Comparison of ENCODE assay signal across 1 cellular context in genomic region chr22:19962246-19962908, GRCh38.
TF ChIP-seq lines count a peak whose summit lies in the region.

No MANE protein-coding gene starts in this region.

TF ChIP-seq in HepG2, 621 proteins besides CTCF, POLR2A, EP300 and RAD21 (continued from another document and continues in another):
- TF ChIP-seq, protein P1, sequence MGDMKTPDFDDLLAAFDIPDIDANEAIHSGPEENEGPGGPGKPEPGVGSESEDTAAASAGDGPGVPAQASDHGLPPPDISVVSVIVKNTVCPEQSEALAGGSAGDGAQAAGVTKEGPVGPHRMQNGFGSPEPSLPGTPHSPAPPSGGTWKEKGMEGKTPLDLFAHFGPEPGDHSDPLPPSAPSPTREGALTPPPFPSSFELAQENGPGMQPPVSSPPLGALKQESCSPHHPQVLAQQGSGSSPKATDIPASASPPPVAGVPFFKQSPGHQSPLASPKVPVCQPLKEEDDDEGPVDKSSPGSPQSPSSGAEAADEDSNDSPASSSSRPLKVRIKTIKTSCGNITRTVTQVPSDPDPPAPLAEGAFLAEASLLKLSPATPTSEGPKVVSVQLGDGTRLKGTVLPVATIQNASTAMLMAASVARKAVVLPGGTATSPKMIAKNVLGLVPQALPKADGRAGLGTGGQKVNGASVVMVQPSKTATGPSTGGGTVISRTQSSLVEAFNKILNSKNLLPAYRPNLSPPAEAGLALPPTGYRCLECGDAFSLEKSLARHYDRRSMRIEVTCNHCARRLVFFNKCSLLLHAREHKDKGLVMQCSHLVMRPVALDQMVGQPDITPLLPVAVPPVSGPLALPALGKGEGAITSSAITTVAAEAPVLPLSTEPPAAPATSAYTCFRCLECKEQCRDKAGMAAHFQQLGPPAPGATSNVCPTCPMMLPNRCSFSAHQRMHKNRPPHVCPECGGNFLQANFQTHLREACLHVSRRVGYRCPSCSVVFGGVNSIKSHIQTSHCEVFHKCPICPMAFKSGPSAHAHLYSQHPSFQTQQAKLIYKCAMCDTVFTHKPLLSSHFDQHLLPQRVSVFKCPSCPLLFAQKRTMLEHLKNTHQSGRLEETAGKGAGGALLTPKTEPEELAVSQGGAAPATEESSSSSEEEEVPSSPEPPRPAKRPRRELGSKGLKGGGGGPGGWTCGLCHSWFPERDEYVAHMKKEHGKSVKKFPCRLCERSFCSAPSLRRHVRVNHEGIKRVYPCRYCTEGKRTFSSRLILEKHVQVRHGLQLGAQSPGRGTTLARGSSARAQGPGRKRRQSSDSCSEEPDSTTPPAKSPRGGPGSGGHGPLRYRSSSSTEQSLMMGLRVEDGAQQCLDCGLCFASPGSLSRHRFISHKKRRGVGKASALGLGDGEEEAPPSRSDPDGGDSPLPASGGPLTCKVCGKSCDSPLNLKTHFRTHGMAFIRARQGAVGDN (CRISPR knock-in tag; IDR thresholded peaks at IDR 0.05) = peak; percentile 85
- TF ChIP-seq SMAD3 (CRISPR knock-in tag; IDR thresholded peaks at IDR 0.05) (no peak), FLYWCH1 (CRISPR knock-in tag; IDR thresholded peaks at IDR 0.05) (no peak), NCOR1 (IDR thresholded peaks at IDR 0.05; ENCODE audit: borderline replicate concordance, low read length) (no peak), FOXA3 (CRISPR knock-in tag; IDR thresholded peaks at IDR 0.05) (no peak; the same call in 1 of the 2 replicates), ZNF891 (CRISPR knock-in tag; IDR thresholded peaks at IDR 0.05) (no peak), CERS6 (CRISPR knock-in tag; IDR thresholded peaks at IDR 0.05) (no peak), ZFP91 (CRISPR knock-in tag; IDR thresholded peaks at IDR 0.05; ENCODE audit: borderline replicate concordance) (0 out of 2 replicates have a peak, but pooled peaks have one; percentile 39), CEBPG (CRISPR knock-in tag; IDR thresholded peaks at IDR 0.05) (no peak), LRRFIP1 (CRISPR knock-in tag; conservative IDR thresholded peaks at IDR 0.05) (no peak), SRF (IDR thresholded peaks at IDR 0.05; ENCODE audit: low read depth, low read length) (no peak), GLI4 (CRISPR knock-in tag; IDR thresholded peaks at IDR 0.05; ENCODE audit: borderline replicate concordance) (no peak), ZNF138 (CRISPR knock-in tag; IDR thresholded peaks at IDR 0.05; ENCODE audit: low read depth) (0 out of 2 replicates have a peak, but pooled peaks have one; percentile 41), ZNF775 (CRISPR knock-in tag; IDR thresholded peaks at IDR 0.05; ENCODE audit: borderline replicate concordance) (no peak), AHR (CRISPR knock-in tag; IDR thresholded peaks at IDR 0.05) (no peak), ZNF605 (CRISPR knock-in tag; IDR thresholded peaks at IDR 0.05) (peak; percentile 5; the same call in 1 of the 2 replicates), LCORL (IDR thresholded peaks at IDR 0.05) (no peak), LCORL (CRISPR knock-in tag; IDR thresholded peaks at IDR 0.05) (no peak), ZBTB38 (CRISPR knock-in tag; IDR thresholded peaks at IDR 0.05) (no peak), ZNF547 (CRISPR knock-in tag; IDR thresholded peaks at IDR 0.05) (no peak; the same call in 1 of the 2 replicates), GPN1 (CRISPR knock-in tag; IDR thresholded peaks at IDR 0.05; ENCODE audit: borderline replicate concordance) (no peak), ZBTB49 (CRISPR knock-in tag; IDR thresholded peaks at IDR 0.05; ENCODE audit: borderline replicate concordance) (0 out of 2 replicates have a peak, but pooled peaks have one; percentile 21), ZNF850 (CRISPR knock-in tag; conservative IDR thresholded peaks at IDR 0.05) (no peak), TFAP4 (IDR thresholded peaks at IDR 0.05; ENCODE audit: borderline replicate concordance, low read depth) (peak; percentile 74; the same call in 1 of the 2 replicates), ZNF652 (CRISPR knock-in tag; IDR thresholded peaks at IDR 0.05; ENCODE audit: borderline replicate concordance, low read depth) (no peak), NCOA1 (CRISPR knock-in tag; IDR thresholded peaks at IDR 0.05) (no peak), ZC3H13 (CRISPR knock-in tag; IDR thresholded peaks at IDR 0.05) (0 out of 2 replicates have a peak, but pooled peaks have one; percentile 7), ETV5 (CRISPR knock-in tag; IDR thresholded peaks at IDR 0.05; ENCODE audit: borderline replicate concordance) (0 out of 2 replicates have a peak, but pooled peaks have one; percentile 6)
- TF ChIP-seq, protein P2, sequence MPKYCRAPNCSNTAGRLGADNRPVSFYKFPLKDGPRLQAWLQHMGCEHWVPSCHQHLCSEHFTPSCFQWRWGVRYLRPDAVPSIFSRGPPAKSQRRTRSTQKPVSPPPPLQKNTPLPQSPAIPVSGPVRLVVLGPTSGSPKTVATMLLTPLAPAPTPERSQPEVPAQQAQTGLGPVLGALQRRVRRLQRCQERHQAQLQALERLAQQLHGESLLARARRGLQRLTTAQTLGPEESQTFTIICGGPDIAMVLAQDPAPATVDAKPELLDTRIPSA (CRISPR knock-in tag; IDR thresholded peaks at IDR 0.05; ENCODE audit: borderline replicate concordance) = no peak
- TF ChIP-seq, protein P3, sequence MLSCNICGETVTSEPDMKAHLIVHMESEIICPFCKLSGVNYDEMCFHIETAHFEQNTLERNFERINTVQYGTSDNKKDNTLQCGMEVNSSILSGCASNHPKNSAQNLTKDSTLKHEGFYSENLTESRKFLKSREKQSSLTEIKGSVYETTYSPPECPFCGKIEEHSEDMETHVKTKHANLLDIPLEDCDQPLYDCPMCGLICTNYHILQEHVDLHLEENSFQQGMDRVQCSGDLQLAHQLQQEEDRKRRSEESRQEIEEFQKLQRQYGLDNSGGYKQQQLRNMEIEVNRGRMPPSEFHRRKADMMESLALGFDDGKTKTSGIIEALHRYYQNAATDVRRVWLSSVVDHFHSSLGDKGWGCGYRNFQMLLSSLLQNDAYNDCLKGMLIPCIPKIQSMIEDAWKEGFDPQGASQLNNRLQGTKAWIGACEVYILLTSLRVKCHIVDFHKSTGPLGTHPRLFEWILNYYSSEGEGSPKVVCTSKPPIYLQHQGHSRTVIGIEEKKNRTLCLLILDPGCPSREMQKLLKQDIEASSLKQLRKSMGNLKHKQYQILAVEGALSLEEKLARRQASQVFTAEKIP (CRISPR knock-in tag; IDR thresholded peaks at IDR 0.05; ENCODE audit: borderline replicate concordance) = no peak
- TF ChIP-seq, protein P4, sequence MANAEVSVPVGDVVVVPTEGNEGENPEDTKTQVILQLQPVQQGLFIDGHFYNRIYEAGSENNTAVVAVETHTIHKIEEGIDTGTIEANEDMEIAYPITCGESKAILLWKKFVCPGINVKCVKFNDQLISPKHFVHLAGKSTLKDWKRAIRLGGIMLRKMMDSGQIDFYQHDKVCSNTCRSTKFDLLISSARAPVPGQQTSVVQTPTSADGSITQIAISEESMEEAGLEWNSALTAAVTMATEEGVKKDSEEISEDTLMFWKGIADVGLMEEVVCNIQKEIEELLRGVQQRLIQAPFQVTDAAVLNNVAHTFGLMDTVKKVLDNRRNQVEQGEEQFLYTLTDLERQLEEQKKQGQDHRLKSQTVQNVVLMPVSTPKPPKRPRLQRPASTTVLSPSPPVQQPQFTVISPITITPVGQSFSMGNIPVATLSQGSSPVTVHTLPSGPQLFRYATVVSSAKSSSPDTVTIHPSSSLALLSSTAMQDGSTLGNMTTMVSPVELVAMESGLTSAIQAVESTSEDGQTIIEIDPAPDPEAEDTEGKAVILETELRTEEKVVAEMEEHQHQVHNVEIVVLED (CRISPR knock-in tag; IDR thresholded peaks at IDR 0.05; ENCODE audit: borderline replicate concordance) = no peak; the same call in 1 of the 2 replicates
- TF ChIP-seq, protein P5, sequence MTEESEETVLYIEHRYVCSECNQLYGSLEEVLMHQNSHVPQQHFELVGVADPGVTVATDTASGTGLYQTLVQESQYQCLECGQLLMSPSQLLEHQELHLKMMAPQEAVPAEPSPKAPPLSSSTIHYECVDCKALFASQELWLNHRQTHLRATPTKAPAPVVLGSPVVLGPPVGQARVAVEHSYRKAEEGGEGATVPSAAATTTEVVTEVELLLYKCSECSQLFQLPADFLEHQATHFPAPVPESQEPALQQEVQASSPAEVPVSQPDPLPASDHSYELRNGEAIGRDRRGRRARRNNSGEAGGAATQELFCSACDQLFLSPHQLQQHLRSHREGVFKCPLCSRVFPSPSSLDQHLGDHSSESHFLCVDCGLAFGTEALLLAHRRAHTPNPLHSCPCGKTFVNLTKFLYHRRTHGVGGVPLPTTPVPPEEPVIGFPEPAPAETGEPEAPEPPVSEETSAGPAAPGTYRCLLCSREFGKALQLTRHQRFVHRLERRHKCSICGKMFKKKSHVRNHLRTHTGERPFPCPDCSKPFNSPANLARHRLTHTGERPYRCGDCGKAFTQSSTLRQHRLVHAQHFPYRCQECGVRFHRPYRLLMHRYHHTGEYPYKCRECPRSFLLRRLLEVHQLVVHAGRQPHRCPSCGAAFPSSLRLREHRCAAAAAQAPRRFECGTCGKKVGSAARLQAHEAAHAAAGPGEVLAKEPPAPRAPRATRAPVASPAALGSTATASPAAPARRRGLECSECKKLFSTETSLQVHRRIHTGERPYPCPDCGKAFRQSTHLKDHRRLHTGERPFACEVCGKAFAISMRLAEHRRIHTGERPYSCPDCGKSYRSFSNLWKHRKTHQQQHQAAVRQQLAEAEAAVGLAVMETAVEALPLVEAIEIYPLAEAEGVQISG (CRISPR knock-in tag; IDR thresholded peaks at IDR 0.05) = no peak
- TF ChIP-seq, protein P6, sequence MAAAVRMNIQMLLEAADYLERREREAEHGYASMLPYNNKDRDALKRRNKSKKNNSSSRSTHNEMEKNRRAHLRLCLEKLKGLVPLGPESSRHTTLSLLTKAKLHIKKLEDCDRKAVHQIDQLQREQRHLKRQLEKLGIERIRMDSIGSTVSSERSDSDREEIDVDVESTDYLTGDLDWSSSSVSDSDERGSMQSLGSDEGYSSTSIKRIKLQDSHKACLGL (CRISPR knock-in tag; IDR thresholded peaks at IDR 0.05) = 0 out of 2 replicates have a peak, but pooled peaks have one; percentile 36
- TF ChIP-seq, protein P7, sequence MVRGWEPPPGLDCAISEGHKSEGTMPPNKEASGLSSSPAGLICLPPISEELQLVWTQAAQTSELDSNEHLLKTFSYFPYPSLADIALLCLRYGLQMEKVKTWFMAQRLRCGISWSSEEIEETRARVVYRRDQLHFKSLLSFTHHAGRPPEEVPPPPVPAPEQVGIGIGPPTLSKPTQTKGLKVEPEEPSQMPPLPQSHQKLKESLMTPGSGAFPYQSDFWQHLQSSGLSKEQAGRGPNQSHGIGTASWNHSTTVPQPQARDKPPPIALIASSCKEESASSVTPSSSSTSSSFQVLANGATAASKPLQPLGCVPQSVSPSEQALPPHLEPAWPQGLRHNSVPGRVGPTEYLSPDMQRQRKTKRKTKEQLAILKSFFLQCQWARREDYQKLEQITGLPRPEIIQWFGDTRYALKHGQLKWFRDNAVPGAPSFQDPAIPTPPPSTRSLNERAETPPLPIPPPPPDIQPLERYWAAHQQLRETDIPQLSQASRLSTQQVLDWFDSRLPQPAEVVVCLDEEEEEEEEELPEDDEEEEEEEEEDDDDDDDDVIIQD (CRISPR knock-in tag; IDR thresholded peaks at IDR 0.05; ENCODE audit: low read depth) = no peak
